10 cellular contexts compared by ENCODE assay signal in genomic region chr2:17517481-17518211, GRCh38. TPM values are rescaled to one million over a fixed set of nuclear protein-coding genes. Genes with fewer than 3 reads are reported as not detected.
DNase-seq lines count a peak whose midpoint lies in the region; ATAC-seq and TF ChIP-seq lines count a peak whose summit lies in the region.
"Had no signal": no experiment of that assay in that cellular context is flagged by ENCODE, and none has a peak within 500 bp of the region (broad histone marks: within the 10 kb centered on the region; RNA-seq: fewer than 3 reads in every experiment).

No MANE protein-coding gene starts in this region.

- DNase-seq in Right ventricle myocardium superior: no peak
- DNase-seq in cardiac septum (ENCODE audit: low spot score): no peak
- peak; percentile 8 for DNase-seq in fibroblast of mammary gland (ENCODE audit: low read depth)
- DNase-seq in sigmoid colon: no peak
- no peak for DNase-seq in activated gamma-delta T cell treated with Interleukin-2 at 50 U/mL for 16 hours
- DNase-seq in NCI-H146 treated with DMSO at 0.1 percent for 48 hours (lab: John Stamatoyannopoulos, UW; ENCODE audit: unreplicated experiment): no peak
- DNase-seq in DMS153 (lab: John Stamatoyannopoulos, UW): no peak
- DNase-seq: DND-41 had no signal

- H3K27ac Mint-ChIP-seq in IgD-negative memory B cell: peak overlapping the region; percentile 42 to 58 (median 54)

- peaks cover 16 to 28% (median 18%) of the 10 kb centered on the region in 3 donors for H3K4me1 Mint-ChIP-seq in IgD-negative memory B cell

- WGBS in sigmoid colon, 2 donors: 42 to 43% methylated on average over 8 of the region's 8 CpGs

- H3K4me3 ChIP-seq in fibroblast of mammary gland (ENCODE audit: control insufficient read depth, low read depth, low read length) (peak overlapping the region; percentile 53), sigmoid colon (peak overlapping the region; percentile 33 to 53 (median 48))

- TF ChIP-seq CTCF in fibroblast of mammary gland (conservative IDR thresholded peaks at IDR 0.05; ENCODE audit: control insufficient read depth, insufficient read depth, low read depth, low read length): no peak
- TF ChIP-seq CTCF in sigmoid colon (IDR thresholded peaks at IDR 0.05): no peak

- ATAC-seq in Right ventricle myocardium superior (ENCODE audit: poor library complexity): peak; percentile 57

- no peaks in the 10 kb centered on the region for H3K36me3 ChIP-seq in sigmoid colon

- H3K27me3 ChIP-seq in sigmoid colon: no peaks in the 10 kb centered on the region

- peaks cover 0 to 19% (median 6%) of the 10 kb centered on the region in 4 donors for H3K4me1 ChIP-seq in sigmoid colon

- H3K27ac ChIP-seq in sigmoid colon: peak overlapping the region; percentile 79 to 85 (median 81)

- TF ChIP-seq POLR2A in sigmoid colon (IDR thresholded peaks at IDR 0.05): no peak

- intact Hi-C loops in Right ventricle myocardium superior (cut with DNase I) (no loop called here), cardiac septum (cut with DNase I) (loop anchor here (2.0 kb wide), 1 partner anchor 23 kb away; the partner anchor contains the start of gene VSNL1), sigmoid colon (cut with DNase I) (loop anchor here (2.0 to 5.0 kb wide), 2 partner anchors 21 to 130 kb away; no protein-coding TSS in a partner anchor)

- peaks cover 1% of the 10 kb centered on the region for H3K36me3 Mint-ChIP-seq in IgD-negative memory B cell

- H3K4me3 Mint-ChIP-seq in IgD-negative memory B cell: peak overlapping the region; percentile 18 to 85 (median 52)

- no peaks in the 10 kb centered on the region for H3K9me3 ChIP-seq in sigmoid colon

- peaks cover 29% of the 10 kb centered on the region for H3K27me3 Mint-ChIP-seq in IgD-negative memory B cell

- H3K9me3 Mint-ChIP-seq in IgD-negative memory B cell: peaks cover 0 to 3% (median 0%) of the 10 kb centered on the region in 3 donors

- TF ChIP-seq EP300 in sigmoid colon (IDR thresholded peaks at IDR 0.05): no peak

RNA-seq across cellular contexts. Expression of gene RAD51AP2, which starts 0.6 kb away (rescaled TPM):
- 0.16 TPM for total RNA-seq in Right ventricle myocardium superior
- 0.43 TPM for total RNA-seq in cardiac septum
- not detected for polyA plus RNA-seq in IgD-negative memory B cell
- under 1 TPM in 1 of 4 donors, not detected in 3; 0.16 TPM for total RNA-seq in sigmoid colon
- polyA plus RNA-seq in sigmoid colon: under 1 TPM in 1 of 3 donors, not detected in 2; 0.01 TPM
- polyA plus RNA-seq: adipose tissue had no signal

RNA-seq across cellular contexts. Expression of gene VSNL1, which starts 22.9 kb away (rescaled TPM):
- 10.4 TPM for total RNA-seq in Right ventricle myocardium superior
- 42.7 TPM for total RNA-seq in cardiac septum
- not detected for polyA plus RNA-seq in IgD-negative memory B cell
- total RNA-seq in sigmoid colon: 1 to 10 TPM in 1 of 4 donors, under 1 TPM in 2, not detected in 1; 0.27 to 1.1 (median 0.36) TPM
- 1 to 10 TPM in 2 of 3 donors, not detected in 1; 3.5 to 5.1 TPM for polyA plus RNA-seq in sigmoid colon
